Comparison of ENCODE assay signal across 14 cellular contexts in genomic region chr4:171639540-171639939, GRCh38.
DNase-seq lines count a peak whose midpoint lies in the region; ATAC-seq and TF ChIP-seq lines count a peak whose summit lies in the region.
"Had no signal": no experiment of that assay in that cellular context is flagged by ENCODE, and none has a peak within 500 bp of the region (broad histone marks: within the 10 kb centered on the region; RNA-seq: fewer than 3 reads in every experiment).

No MANE protein-coding gene starts in this region.

- peaks cover 10% of the 10 kb centered on the region for H3K4me1 Mint-ChIP-seq in activated CD4-positive, alpha-beta T cell treated with anti-CD3 and anti-CD28 coated beads for 36 hours
- peaks cover 26 to 60% of the 10 kb centered on the region in 2 donors for H3K4me1 Mint-ChIP-seq in stimulated activated naive B cell treated with anti-CD40 and anti-IgM and Interleukin-4, amounts not matched to agents 10 μg/mL and 1 μg/mL and 100 μg/mL, for 72 hours

- no peak for TF ChIP-seq CTCF in tibial artery (IDR thresholded peaks at IDR 0.05)

- no peak overlapping the region for H3K4me3 Mint-ChIP-seq in activated CD4-positive, alpha-beta T cell treated with anti-CD3 and anti-CD28 coated beads for 36 hours
- H3K4me3 Mint-ChIP-seq in stimulated activated naive B cell treated with anti-CD40 and anti-IgM and Interleukin-4, amounts not matched to agents 10 μg/mL and 1 μg/mL and 100 μg/mL, for 72 hours = peak overlapping the region; percentile 49 to 73

- H3K36me3 ChIP-seq in tibial artery = no peaks in the 10 kb centered on the region
- H3K36me3 ChIP-seq: esophagus muscularis mucosa had no signal

- no peak overlapping the region for H3K27ac Mint-ChIP-seq in activated CD4-positive, alpha-beta T cell treated with anti-CD3 and anti-CD28 coated beads for 36 hours
- H3K27ac Mint-ChIP-seq in stimulated activated naive B cell treated with anti-CD40 and anti-IgM and Interleukin-4, amounts not matched to agents 10 μg/mL and 1 μg/mL and 100 μg/mL, for 72 hours = peak overlapping the region; percentile 83

- H3K4me3 ChIP-seq in tibial artery = no peak overlapping the region
- H3K4me3 ChIP-seq: esophagus muscularis mucosa, lung had no signal

- H3K4me1 ChIP-seq in tibial artery = no peaks in the 10 kb centered on the region
- H3K4me1 ChIP-seq: esophagus muscularis mucosa had no signal

- H3K9me3 ChIP-seq in tibial artery = no peaks in the 10 kb centered on the region
- H3K9me3 ChIP-seq: esophagus muscularis mucosa had no signal

- peak; percentile 81 for ATAC-seq in activated CD4-positive, alpha-beta T cell treated with anti-CD3 and anti-CD28 coated beads for 36 hours
- ATAC-seq in HG02588 (IDR thresholded peaks at IDR 0.05; ENCODE audit: unreplicated experiment) (peak; percentile 92), HG03460 (IDR thresholded peaks at IDR 0.05; ENCODE audit: unreplicated experiment) (peak; percentile 91)
- ATAC-seq in stimulated activated naive B cell treated with anti-CD40 and anti-IgM and Interleukin-4, amounts not matched to agents 10 μg/mL and 1 μg/mL and 100 μg/mL, for 72 hours (replicated peaks) = peak; percentile 91 to 92

- POLR2A ChIA-PET in activated CD4-positive, alpha-beta T cell treated with anti-CD3 and anti-CD28 coated beads for 36 hours (lab: Charles Lee) = no interaction called here

- DNase-seq in activated CD4-positive, alpha-beta T cell treated with anti-CD3 and anti-CD28 coated beads for 36 hours = no peak
- no peak for DNase-seq in activated CD4-positive, alpha-beta T cell treated with anti-CD3 and anti-CD28 coated beads for 4 hours
- peak; percentile 26 for DNase-seq in stimulated activated naive B cell treated with anti-CD40 and anti-IgM and Interleukin-4, amounts not matched to agents 10 μg/mL and 1 μg/mL and 100 μg/mL, for 72 hours
- no peak for DNase-seq in stimulated activated CD4-positive, alpha-beta T cell treated with anti-CD3 and anti-CD28 coated beads, Interleukin-15, amount 100 ng/mL, for 24 hours
- no peak for DNase-seq in tibial artery
- DNase-seq in LoVo (ENCODE audit: low spot score) = no peak
- DNase-seq: small intestine, substantia nigra had no signal

- CTCF ChIA-PET in activated CD4-positive, alpha-beta T cell treated with anti-CD3 and anti-CD28 coated beads for 36 hours (lab: Charles Lee) = no interaction called here

- H3K27me3 Mint-ChIP-seq in activated CD4-positive, alpha-beta T cell treated with anti-CD3 and anti-CD28 coated beads for 36 hours = no peaks in the 10 kb centered on the region
- no peaks in the 10 kb centered on the region for H3K27me3 Mint-ChIP-seq in stimulated activated naive B cell treated with anti-CD40 and anti-IgM and Interleukin-4, amounts not matched to agents 10 μg/mL and 1 μg/mL and 100 μg/mL, for 72 hours

- H3K36me3 Mint-ChIP-seq in activated CD4-positive, alpha-beta T cell treated with anti-CD3 and anti-CD28 coated beads for 36 hours (ENCODE audit: low read depth) = no peaks in the 10 kb centered on the region
- peaks cover 3 to 10% of the 10 kb centered on the region in 2 donors for H3K36me3 Mint-ChIP-seq in stimulated activated naive B cell treated with anti-CD40 and anti-IgM and Interleukin-4, amounts not matched to agents 10 μg/mL and 1 μg/mL and 100 μg/mL, for 72 hours

- no peaks in the 10 kb centered on the region for H3K27me3 ChIP-seq in tibial artery
- H3K27me3 ChIP-seq: esophagus muscularis mucosa had no signal

- intact Hi-C loops in activated CD4-positive, alpha-beta T cell treated with anti-CD3 and anti-CD28 coated beads for 36 hours (cut with DNase I, micrococcal nuclease) = no loop called here
- intact Hi-C loops in tibial artery (cut with DNase I; ENCODE audit: low total_unique reads) = no loop called here

- H3K27ac ChIP-seq in tibial artery = no peak overlapping the region
- H3K27ac ChIP-seq: 22Rv1, esophagus muscularis mucosa, VCaP had no signal

- peaks cover 5% of the 10 kb centered on the region for H3K9me3 Mint-ChIP-seq in activated CD4-positive, alpha-beta T cell treated with anti-CD3 and anti-CD28 coated beads for 36 hours (ENCODE audit: low read depth)
- peaks cover 3% of the 10 kb centered on the region in 2 donors for H3K9me3 Mint-ChIP-seq in stimulated activated naive B cell treated with anti-CD40 and anti-IgM and Interleukin-4, amounts not matched to agents 10 μg/mL and 1 μg/mL and 100 μg/mL, for 72 hours
